In genomic region chr17:35534694-35535093, GRCh38 we compare ENCODE assay signal across 22 cellular contexts. TPM values are rescaled to one million over a fixed set of nuclear protein-coding genes. Genes with fewer than 3 reads are reported as not detected.
DNase-seq lines count a peak whose midpoint lies in the region; ATAC-seq, FAIRE-seq and TF ChIP-seq lines count a peak whose summit lies in the region.
"Had no signal": no experiment of that assay in that cellular context is flagged by ENCODE, and none has a peak within 500 bp of the region (broad histone marks: within the 10 kb centered on the region; RNA-seq: fewer than 3 reads in every experiment).

No MANE protein-coding gene starts in this region.

- H3K4me3 ChIP-seq in GM12878 (peak overlapping the region; percentile 81), skin epidermis (peak overlapping the region in 6 of 7 experiments; percentile 1 to 37 (median 20))
- H3K4me3 ChIP-seq: psoas muscle had no signal

- H3K9me3 ChIP-seq in GM12878 (replicated peaks; ENCODE audit: control insufficient read depth, insufficient read depth, low read length): no peaks in the 10 kb centered on the region; the same call in 2 of the 3 replicates
- H3K9me3 ChIP-seq: psoas muscle had no signal

- no peak for FAIRE-seq in GM12878 (lab: Jason Lieb, UNC)
- FAIRE-seq: A204.1, RCC 7860 had no signal

- no peaks in the 10 kb centered on the region for H3K27me3 Mint-ChIP-seq in activated CD4-positive, alpha-beta T cell treated with anti-CD3 and anti-CD28 coated beads, Interleukin-2, amount 10 ng/mL, durations not matched to agents 24 days and 14 days
- no peaks in the 10 kb centered on the region for H3K27me3 Mint-ChIP-seq in IgD-negative memory B cell
- H3K27me3 Mint-ChIP-seq: memory B cell had no signal

- in situ Hi-C loops in GM12878 (cut with MboI): loop anchor here (5.0 kb wide), 3 partner anchors 162 to 367 kb away; partner anchors contain the start of gene SLFN11

- H3K9ac ChIP-seq in GM12878 (ENCODE audit: control insufficient read depth, insufficient read depth, low read length): peak overlapping the region; percentile 36; the same call in 1 of the 2 replicates

- SMC1A ChIA-PET in GM12878 (lab: Charles Lee; ENCODE audit: uncharacterized antibody, unreplicated experiment): interaction anchor here (0.6 to 12.6 kb wide), 23 partner anchors 9 to 435 kb away, joined by 3 to 251 read pairs (median 4); partner anchors contain the start of genes PEX12, SLFN13 and SLFN5

- WGBS in GM12878 (ENCODE audit: insufficient coverage, insufficient replicate concordance, low lambda C conversion rate, missing lambda C conversion rate): 45% methylated on average over 1 of the region's 1 CpG

- peaks cover 40% of the 10 kb centered on the region for H3K36me3 Mint-ChIP-seq in activated CD4-positive, alpha-beta T cell treated with anti-CD3 and anti-CD28 coated beads, Interleukin-2, amount 10 ng/mL, durations not matched to agents 24 days and 14 days (ENCODE audit: low read depth)
- H3K36me3 Mint-ChIP-seq in IgD-negative memory B cell: peaks cover 3% of the 10 kb centered on the region
- H3K36me3 Mint-ChIP-seq: memory B cell had no signal

- H3K4me1 ChIP-seq in GM12878 (ENCODE audit: control insufficient read depth, insufficient read depth, low read length): peaks cover 13% of the 10 kb centered on the region
- H3K4me1 ChIP-seq: psoas muscle had no signal

- no peak for TF ChIP-seq RAD21 in GM12878 (IDR thresholded peaks at IDR 0.05; ENCODE audit: insufficient read depth, low read depth, low read length)

- H3K27me3 ChIP-seq in GM12878 (replicated peaks in 1 of 2; ENCODE audit: control insufficient read depth in 2 of 2, insufficient read depth in 2 of 2, low read length in 1 of 2): no peaks in the 10 kb centered on the region

- H3K4me1 Mint-ChIP-seq in activated CD4-positive, alpha-beta T cell treated with anti-CD3 and anti-CD28 coated beads, Interleukin-2, amount 10 ng/mL, durations not matched to agents 24 days and 14 days: peaks cover 48% of the 10 kb centered on the region
- H3K4me1 Mint-ChIP-seq in IgD-negative memory B cell: peaks cover 28 to 42% (median 29%) of the 10 kb centered on the region in 3 donors
- H3K4me1 Mint-ChIP-seq: nephron progenitor cell had no signal

- RAD21 ChIA-PET in GM12878 (lab: Charles Lee; ENCODE audit: unreplicated experiment): interaction anchor here (0.6 to 8.2 kb wide), 17 partner anchors 9 to 1115 kb away, joined by 3 to 171 read pairs (median 5); partner anchors contain the start of genes PEX12, SLFN11, SLFN12 and SLFN13

- H2AFZ ChIP-seq in GM12878 (ENCODE audit: control insufficient read depth, low read depth, low read length): no peak overlapping the region

- POLR2A ChIA-PET in GM12878 (lab: Charles Lee): interaction anchor here (0.9 to 1.5 kb wide), 9 partner anchors 12 to 222 kb away, joined by 3 to 7 read pairs (median 4); partner anchors contain the start of genes PEX12 and SLFN11

- DNase-seq in activated CD4-positive, alpha-beta T cell treated with anti-CD3 and anti-CD28 coated beads, Interleukin-2, amount 10 ng/mL, durations not matched to agents 24 days and 14 days: no peak
- no peak for DNase-seq in activated CD4-positive, alpha-beta T cell treated with anti-CD3 and anti-CD28 coated beads, Interleukin-2, amount 50 U/mL, for 48 hours
- DNase-seq in GM12878 (ENCODE audit: low read depth, low spot score) (no peak), NCI-H2081 (lab: John Stamatoyannopoulos, UW) (no peak), NCI-H2171 (lab: John Stamatoyannopoulos, UW) (no peak)
- DNase-seq: activated CD8-positive, alpha-beta memory T cell treated with anti-CD3 and anti-CD28 coated beads for 24 hours; DMS79 treated with DMSO at 0.1 percent for 48 hours; HCEC 1CT; NCI-H1105 treated with DMSO at 0.1 percent for 48 hours; nephron progenitor cell; psoas muscle; stimulated activated CD4-positive, alpha-beta T cell treated with anti-CD3 and anti-CD28 coated beads, Interleukin-12 subunit alpha, Interleukin-12 subunit beta, amount 100 ng/mL, for 4 hours had no signal

- no peak for ATAC-seq in GM12878
- no peak for ATAC-seq in GM18873 (IDR thresholded peaks at IDR 0.05; ENCODE audit: low FRiP score, unreplicated experiment)
- ATAC-seq: psoas muscle had no signal

- no peak for TF ChIP-seq CTCF in GM12878 (IDR thresholded peaks at IDR 0.05 in 2 of 3, conservative IDR thresholded peaks at IDR 0.05 in 1 of 3; ENCODE audit: control insufficient read depth in 2 of 3, extremely low read depth in 1 of 3, insufficient read depth in 1 of 3, low read depth in 3 of 3, low read length in 3 of 3)

- peak overlapping the region; percentile 81 for H3K4me2 ChIP-seq in GM12878 (ENCODE audit: control insufficient read depth, insufficient read depth)

- no peaks in the 10 kb centered on the region for H3K9me3 Mint-ChIP-seq in activated CD4-positive, alpha-beta T cell treated with anti-CD3 and anti-CD28 coated beads, Interleukin-2, amount 10 ng/mL, durations not matched to agents 24 days and 14 days
- H3K9me3 Mint-ChIP-seq in IgD-negative memory B cell: no peaks in the 10 kb centered on the region
- H3K9me3 Mint-ChIP-seq: memory B cell, nephron progenitor cell had no signal

- H3K36me3 ChIP-seq in GM12878 (ENCODE audit: control insufficient read depth in 2 of 2, insufficient read depth in 2 of 2, low read length in 1 of 2): 0 out of 4 replicates have a peak, but pooled peaks cover 0 to 3% of the 10 kb centered on the region in 2 experiments

- no TSS peak for BruUV-seq in GM12878 (replicated peaks; lab: Mats Ljungman, UMichigan)

- H4K20me1 ChIP-seq in GM12878 (ENCODE audit: control insufficient read depth, insufficient read depth): no peaks in the 10 kb centered on the region

- intact Hi-C loops in activated CD4-positive, alpha-beta T cell treated with anti-CD3 and anti-CD28 coated beads, Interleukin-2, amount 10 ng/mL, durations not matched to agents 24 days and 14 days (cut with micrococcal nuclease): loop anchor here (5.0 kb wide), 1 partner anchor 273 kb away; the partner anchor contains the start of gene TAF15
- intact Hi-C loops in GM12878 (cut with micrococcal nuclease; ENCODE audit: unreplicated experiment): loop anchor here (5.0 to 10.0 kb wide), 2 partner anchors 102 to 390 kb away; partner anchors contain the start of genes NLE1, SLFN12 and UNC45B

- H3K27ac ChIP-seq in GM12878 (ENCODE audit: control insufficient read depth, insufficient read depth) (no peak overlapping the region), skin epidermis (peak overlapping the region in 13 of 21 experiments; percentile 9 to 92 (median 47))
- H3K27ac ChIP-seq: C4-2B, psoas muscle had no signal

- peak overlapping the region; percentile 84 for H3K4me3 Mint-ChIP-seq in activated CD4-positive, alpha-beta T cell treated with anti-CD3 and anti-CD28 coated beads, Interleukin-2, amount 10 ng/mL, durations not matched to agents 24 days and 14 days
- H3K4me3 Mint-ChIP-seq in IgD-negative memory B cell: peak overlapping the region in 1 of 4 donors; percentile 5
- H3K4me3 Mint-ChIP-seq: memory B cell, nephron progenitor cell had no signal

- CTCF ChIA-PET in GM12878 (lab: Yijun Ruan, JAX): interaction anchor here (0.7 to 16.4 kb wide), 19 partner anchors 11 to 449 kb away, joined by 3 to 321 read pairs (median 4); partner anchors contain the start of gene SLFN13

- TF ChIP-seq POLR2A in GM12878 (IDR thresholded peaks at IDR 0.05; ENCODE audit: low read depth, low read length): no peak

- peaks cover 72% of the 10 kb centered on the region for H3K79me2 ChIP-seq in GM12878 (ENCODE audit: control insufficient read depth, insufficient read depth, low read length)

- H3K27ac Mint-ChIP-seq in activated CD4-positive, alpha-beta T cell treated with anti-CD3 and anti-CD28 coated beads, Interleukin-2, amount 10 ng/mL, durations not matched to agents 24 days and 14 days: peak overlapping the region; percentile 99
- H3K27ac Mint-ChIP-seq in IgD-negative memory B cell: peak overlapping the region in 2 of 3 donors; percentile 4 to 59
- H3K27ac Mint-ChIP-seq: memory B cell, nephron progenitor cell had no signal

- TF ChIP-seq EP300 in GM12878 (IDR thresholded peaks at IDR 0.05; ENCODE audit: borderline replicate concordance in 1 of 2, control insufficient read depth in 1 of 2, low read depth in 2 of 2, low read length in 2 of 2): no peak

RNA-seq across cellular contexts. Expression of gene SLFN12L, which starts 2.8 kb away (rescaled TPM):
- 43.1 and 44.8 TPM in 2 replicates for total RNA-seq in activated CD4-positive, alpha-beta T cell treated with anti-CD3 and anti-CD28 coated beads, Interleukin-2, amount 10 ng/mL, durations not matched to agents 24 days and 14 days
- 1.9 TPM for polyA plus RNA-seq in IgD-negative memory B cell
- 39.1 and 45.9 TPM in 2 replicates for total RNA-seq in GM12878 (2013; cell fraction: nucleolus; rRNA removed)
- total RNA-seq in GM12878 (2014; rRNA removed): 12.0 and 15.6 TPM in 2 replicates
- total RNA-seq in GM12878 (2014; rRNA removed; fragmentation: Illumina TruSeq; extraction: Trizol): 15.2 and 16.6 TPM in 2 replicates
- 10.4 and 11.9 TPM in 2 replicates for total RNA-seq in GM12878 (2021)
- polyA plus RNA-seq in GM12878 (2011; ENCODE audit: low read depth): 3.4 TPM
- polyA plus RNA-seq in GM12878 (2011; rRNA removed): 21.3 and 28.3 TPM in 2 replicates
- 11.8 and 12.2 TPM in 2 replicates for polyA plus RNA-seq in GM12878 (2011; cell fraction: cytosol; rRNA removed)
- 28.7 and 34.1 TPM in 2 replicates for polyA plus RNA-seq in GM12878 (2011; cell fraction: nucleus; rRNA removed)
- 3.9 and 5.5 TPM in 2 replicates for polyA plus RNA-seq in GM12878 (2012)
- polyA plus RNA-seq in GM12878 (2014; fragmentation: Illumina TruSeq; extraction: Trizol): 8.3 and 8.8 TPM in 2 replicates
- polyA plus RNA-seq in GM12878 (2014; fragmentation: Nextera tagmentation; extraction: Ambion mirVana): 1 to 10 TPM; 1.0 to 2.5 TPM
- 9.2 and 11.8 TPM in 2 replicates for polyA plus RNA-seq in GM12878 (2014; rRNA removed)
- polyA plus RNA-seq in GM12878 (2016; fragmentation: Nextera tagmentation; extraction: Ambion mirVana): 1 to 10 TPM; 4.8 to 4.9 TPM
- 49.7 and 52.6 TPM in 2 replicates for polyA minus RNA-seq in GM12878 (2011; rRNA and poly(A)+ RNA removed)
- polyA minus RNA-seq in GM12878 (2011; cell fraction: cytosol; rRNA and poly(A)+ RNA removed): 13.9 and 18.2 TPM in 2 replicates
- polyA minus RNA-seq in GM12878 (2011; cell fraction: nucleus; rRNA and poly(A)+ RNA removed): 41.8 and 59.0 TPM in 2 replicates
- total RNA-seq: LHCN-M2 had no signal

RNA-seq across cellular contexts. Expression of gene SLFN14, which starts 25.9 kb away (rescaled TPM):
- total RNA-seq in activated CD4-positive, alpha-beta T cell treated with anti-CD3 and anti-CD28 coated beads, Interleukin-2, amount 10 ng/mL, durations not matched to agents 24 days and 14 days: 0.07 TPM in 1 of 2 replicates, not detected in the other
- polyA plus RNA-seq in IgD-negative memory B cell (not detected), GM12878 (2011; rRNA removed) (not detected in 2 replicates), GM12878 (2014; fragmentation: Illumina TruSeq; extraction: Trizol) (0.05 TPM in 1 of 2 replicates, not detected in the other), GM12878 (2014; fragmentation: Nextera tagmentation; extraction: Ambion mirVana) (under 1 TPM; 0.06 to 0.11 TPM), GM12878 (2014; rRNA removed) (not detected in 2 replicates), GM12878 (2016; fragmentation: Nextera tagmentation; extraction: Ambion mirVana) (not detected)
- not detected in 2 replicates for total RNA-seq in GM12878 (2013; cell fraction: nucleolus; rRNA removed)
- total RNA-seq in GM12878 (2014; rRNA removed) (0.06 TPM in 1 of 2 replicates, not detected in the other), GM12878 (2014; rRNA removed; fragmentation: Illumina TruSeq; extraction: Trizol) (not detected in 2 replicates), GM12878 (2021) (not detected in 2 replicates)
- 0.50 TPM for polyA plus RNA-seq in GM12878 (2011; ENCODE audit: low read depth)
- not detected in 2 replicates for polyA plus RNA-seq in GM12878 (2011; cell fraction: cytosol; rRNA removed)
- not detected in 2 replicates for polyA plus RNA-seq in GM12878 (2011; cell fraction: nucleus; rRNA removed)
- polyA plus RNA-seq in GM12878 (2012): 0.38 and 0.51 TPM in 2 replicates
- polyA minus RNA-seq in GM12878 (2011; rRNA and poly(A)+ RNA removed): not detected in 2 replicates
- polyA minus RNA-seq in GM12878 (2011; cell fraction: cytosol; rRNA and poly(A)+ RNA removed): not detected in 2 replicates
- polyA minus RNA-seq in GM12878 (2011; cell fraction: nucleus; rRNA and poly(A)+ RNA removed): not detected in 2 replicates
- total RNA-seq: LHCN-M2, ureter had no signal
- polyA plus RNA-seq: esophagus had no signal

RNA-seq across cellular contexts. Expression of gene PEX12, which starts 43.7 kb away (rescaled TPM):
- 4.5 and 4.8 TPM in 2 replicates for total RNA-seq in activated CD4-positive, alpha-beta T cell treated with anti-CD3 and anti-CD28 coated beads, Interleukin-2, amount 10 ng/mL, durations not matched to agents 24 days and 14 days
- polyA plus RNA-seq in IgD-negative memory B cell (1.3 TPM), GM12878 (2011; rRNA removed) (14.0 and 15.8 TPM in 2 replicates), GM12878 (2014; fragmentation: Illumina TruSeq; extraction: Trizol) (5.4 and 5.9 TPM in 2 replicates), GM12878 (2014; fragmentation: Nextera tagmentation; extraction: Ambion mirVana) (1 to 10 TPM; 2.9 TPM), GM12878 (2014; rRNA removed) (3.5 TPM in 2 replicates), GM12878 (2016; fragmentation: Nextera tagmentation; extraction: Ambion mirVana) (1 to 10 TPM; 5.0 TPM)
- 8.1 and 9.1 TPM in 2 replicates for total RNA-seq in GM12878 (2013; cell fraction: nucleolus; rRNA removed)
- total RNA-seq in GM12878 (2014; rRNA removed) (4.5 and 6.8 TPM in 2 replicates), GM12878 (2014; rRNA removed; fragmentation: Illumina TruSeq; extraction: Trizol) (4.4 and 4.5 TPM in 2 replicates), GM12878 (2021) (4.7 and 4.9 TPM in 2 replicates)
- 2.2 TPM for polyA plus RNA-seq in GM12878 (2011; ENCODE audit: low read depth)
- polyA plus RNA-seq in GM12878 (2011; cell fraction: cytosol; rRNA removed): 13.4 and 15.3 TPM in 2 replicates
- 8.4 and 10.5 TPM in 2 replicates for polyA plus RNA-seq in GM12878 (2011; cell fraction: nucleus; rRNA removed)
- 3.3 and 4.5 TPM in 2 replicates for polyA plus RNA-seq in GM12878 (2012)
- 16.8 and 18.8 TPM in 2 replicates for polyA minus RNA-seq in GM12878 (2011; rRNA and poly(A)+ RNA removed)
- 4.3 and 5.2 TPM in 2 replicates for polyA minus RNA-seq in GM12878 (2011; cell fraction: cytosol; rRNA and poly(A)+ RNA removed)
- polyA minus RNA-seq in GM12878 (2011; cell fraction: nucleus; rRNA and poly(A)+ RNA removed): 7.6 and 8.2 TPM in 2 replicates

RNA-seq across cellular contexts. Expression of gene AP2B1, which starts 52.4 kb away (rescaled TPM):
- 164 and 172 TPM in 2 replicates for total RNA-seq in activated CD4-positive, alpha-beta T cell treated with anti-CD3 and anti-CD28 coated beads, Interleukin-2, amount 10 ng/mL, durations not matched to agents 24 days and 14 days
- polyA plus RNA-seq in IgD-negative memory B cell (36.3 TPM), GM12878 (2011; rRNA removed) (97.9 and 103 TPM in 2 replicates), GM12878 (2014; fragmentation: Illumina TruSeq; extraction: Trizol) (83.0 and 98.2 TPM in 2 replicates), GM12878 (2014; fragmentation: Nextera tagmentation; extraction: Ambion mirVana) (10 to 100 TPM; 18.6 to 24.3 TPM), GM12878 (2014; rRNA removed) (46.4 and 53.0 TPM in 2 replicates), GM12878 (2016; fragmentation: Nextera tagmentation; extraction: Ambion mirVana) (10 to 100 TPM; 54.7 to 57.5 TPM)
- 67.6 and 74.3 TPM in 2 replicates for total RNA-seq in GM12878 (2013; cell fraction: nucleolus; rRNA removed)
- total RNA-seq in GM12878 (2014; rRNA removed) (53.1 and 55.7 TPM in 2 replicates), GM12878 (2014; rRNA removed; fragmentation: Illumina TruSeq; extraction: Trizol) (44.5 and 45.0 TPM in 2 replicates), GM12878 (2021) (112 and 115 TPM in 2 replicates)
- polyA plus RNA-seq in GM12878 (2011; ENCODE audit: low read depth): 44.6 TPM
- polyA plus RNA-seq in GM12878 (2011; cell fraction: cytosol; rRNA removed): 82.4 and 94.8 TPM in 2 replicates
- polyA plus RNA-seq in GM12878 (2011; cell fraction: nucleus; rRNA removed): 57.4 and 67.2 TPM in 2 replicates
- 45.5 and 55.5 TPM in 2 replicates for polyA plus RNA-seq in GM12878 (2012)
- polyA minus RNA-seq in GM12878 (2011; rRNA and poly(A)+ RNA removed): 146 and 165 TPM in 2 replicates
- 43.3 and 55.2 TPM in 2 replicates for polyA minus RNA-seq in GM12878 (2011; cell fraction: cytosol; rRNA and poly(A)+ RNA removed)
- 42.2 and 49.5 TPM in 2 replicates for polyA minus RNA-seq in GM12878 (2011; cell fraction: nucleus; rRNA and poly(A)+ RNA removed)
